In genomic region chr7:7968544-7969305, GRCh38 we compare ENCODE assay signal across 1 cellular context.
TF ChIP-seq lines count a peak whose summit lies in the region.

Gene GLCCI1 (plus strand): TSS chr7:7968796. CDS start chr7:7969351, 555 bp downstream.

TF ChIP-seq in HepG2, 621 proteins besides CTCF, POLR2A, EP300 and RAD21 (continued from another document and continues in another):
- TF ChIP-seq ZNF318 (CRISPR knock-in tag; IDR thresholded peaks at IDR 0.05) (no peak), SALL2 (CRISPR knock-in tag; IDR thresholded peaks at IDR 0.05) (no peak; the same call in 1 of the 2 replicates), MIER3 (CRISPR knock-in tag; IDR thresholded peaks at IDR 0.05; ENCODE audit: borderline replicate concordance) (no peak), TBX3 (IDR thresholded peaks at IDR 0.05; ENCODE audit: borderline replicate concordance) (no peak), ATF1 (CRISPR knock-in tag; IDR thresholded peaks at IDR 0.05) (no peak), SAP130 (CRISPR knock-in tag; IDR thresholded peaks at IDR 0.05; ENCODE audit: low read depth) (peak; percentile 75), ZNF343 (CRISPR knock-in tag; IDR thresholded peaks at IDR 0.05) (0 out of 2 replicates have a peak, but pooled peaks have one; percentile 62), ZNF546 (CRISPR knock-in tag; conservative IDR thresholded peaks at IDR 0.05) (no peak), HCFC1 (IDR thresholded peaks at IDR 0.05; ENCODE audit: low read depth, low read length) (no peak), ATAD3A (CRISPR knock-in tag; IDR thresholded peaks at IDR 0.05) (no peak), ZNF33A (CRISPR knock-in tag; IDR thresholded peaks at IDR 0.05; ENCODE audit: borderline replicate concordance) (no peak), NR2F2 (IDR thresholded peaks at IDR 0.05; ENCODE audit: borderline replicate concordance, low read depth) (no peak), ZNF839 (CRISPR knock-in tag; IDR thresholded peaks at IDR 0.05; ENCODE audit: borderline replicate concordance) (no peak), SRSF9 (IDR thresholded peaks at IDR 0.05; ENCODE audit: borderline replicate concordance, insufficient read depth, low read depth, low read length, poor library complexity, severe bottlenecking) (no peak), ZSCAN22 (CRISPR knock-in tag; IDR thresholded peaks at IDR 0.05) (no peak), IKZF1 (IDR thresholded peaks at IDR 0.05) (no peak), POGZ (CRISPR knock-in tag; IDR thresholded peaks at IDR 0.05) (peak; percentile 87), ETS1 (CRISPR knock-in tag; IDR thresholded peaks at IDR 0.05) (no peak), SRSF4 (IDR thresholded peaks at IDR 0.05; ENCODE audit: low read depth, low read length, poor library complexity, severe bottlenecking) (no peak), SOX13 (IDR thresholded peaks at IDR 0.05) (no peak), SOX13 (CRISPR knock-in tag; conservative IDR thresholded peaks at IDR 0.05 in 1 of 2, IDR thresholded peaks at IDR 0.05 in 1 of 2) (peak in 1 of 2 experiments; percentile 25; a peak in 1 of 4 replicates), ZNF605 (CRISPR knock-in tag; IDR thresholded peaks at IDR 0.05) (peak; percentile 59; the same call in 1 of the 2 replicates), POLR2AphosphoS5 (IDR thresholded peaks at IDR 0.05; ENCODE audit: low read depth, low read length) (peak; percentile 41; the same call in 1 of the 2 replicates), ZNF441 (CRISPR knock-in tag; IDR thresholded peaks at IDR 0.05; ENCODE audit: borderline replicate concordance) (no peak), ZNF580 (CRISPR knock-in tag; IDR thresholded peaks at IDR 0.05; ENCODE audit: borderline replicate concordance, low read depth) (no peak), ZKSCAN8 (CRISPR knock-in tag; IDR thresholded peaks at IDR 0.05; ENCODE audit: borderline replicate concordance) (no peak)
- TF ChIP-seq, protein P1, sequence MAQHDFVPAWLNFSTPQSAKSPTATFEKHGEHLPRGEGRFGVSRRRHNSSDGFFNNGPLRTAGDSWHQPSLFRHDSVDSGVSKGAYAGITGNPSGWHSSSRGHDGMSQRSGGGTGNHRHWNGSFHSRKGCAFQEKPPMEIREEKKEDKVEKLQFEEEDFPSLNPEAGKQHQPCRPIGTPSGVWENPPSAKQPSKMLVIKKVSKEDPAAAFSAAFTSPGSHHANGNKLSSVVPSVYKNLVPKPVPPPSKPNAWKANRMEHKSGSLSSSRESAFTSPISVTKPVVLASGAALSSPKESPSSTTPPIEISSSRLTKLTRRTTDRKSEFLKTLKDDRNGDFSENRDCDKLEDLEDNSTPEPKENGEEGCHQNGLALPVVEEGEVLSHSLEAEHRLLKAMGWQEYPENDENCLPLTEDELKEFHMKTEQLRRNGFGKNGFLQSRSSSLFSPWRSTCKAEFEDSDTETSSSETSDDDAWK (CRISPR knock-in tag; IDR thresholded peaks at IDR 0.05), result no peak
- TF ChIP-seq, protein P2, sequence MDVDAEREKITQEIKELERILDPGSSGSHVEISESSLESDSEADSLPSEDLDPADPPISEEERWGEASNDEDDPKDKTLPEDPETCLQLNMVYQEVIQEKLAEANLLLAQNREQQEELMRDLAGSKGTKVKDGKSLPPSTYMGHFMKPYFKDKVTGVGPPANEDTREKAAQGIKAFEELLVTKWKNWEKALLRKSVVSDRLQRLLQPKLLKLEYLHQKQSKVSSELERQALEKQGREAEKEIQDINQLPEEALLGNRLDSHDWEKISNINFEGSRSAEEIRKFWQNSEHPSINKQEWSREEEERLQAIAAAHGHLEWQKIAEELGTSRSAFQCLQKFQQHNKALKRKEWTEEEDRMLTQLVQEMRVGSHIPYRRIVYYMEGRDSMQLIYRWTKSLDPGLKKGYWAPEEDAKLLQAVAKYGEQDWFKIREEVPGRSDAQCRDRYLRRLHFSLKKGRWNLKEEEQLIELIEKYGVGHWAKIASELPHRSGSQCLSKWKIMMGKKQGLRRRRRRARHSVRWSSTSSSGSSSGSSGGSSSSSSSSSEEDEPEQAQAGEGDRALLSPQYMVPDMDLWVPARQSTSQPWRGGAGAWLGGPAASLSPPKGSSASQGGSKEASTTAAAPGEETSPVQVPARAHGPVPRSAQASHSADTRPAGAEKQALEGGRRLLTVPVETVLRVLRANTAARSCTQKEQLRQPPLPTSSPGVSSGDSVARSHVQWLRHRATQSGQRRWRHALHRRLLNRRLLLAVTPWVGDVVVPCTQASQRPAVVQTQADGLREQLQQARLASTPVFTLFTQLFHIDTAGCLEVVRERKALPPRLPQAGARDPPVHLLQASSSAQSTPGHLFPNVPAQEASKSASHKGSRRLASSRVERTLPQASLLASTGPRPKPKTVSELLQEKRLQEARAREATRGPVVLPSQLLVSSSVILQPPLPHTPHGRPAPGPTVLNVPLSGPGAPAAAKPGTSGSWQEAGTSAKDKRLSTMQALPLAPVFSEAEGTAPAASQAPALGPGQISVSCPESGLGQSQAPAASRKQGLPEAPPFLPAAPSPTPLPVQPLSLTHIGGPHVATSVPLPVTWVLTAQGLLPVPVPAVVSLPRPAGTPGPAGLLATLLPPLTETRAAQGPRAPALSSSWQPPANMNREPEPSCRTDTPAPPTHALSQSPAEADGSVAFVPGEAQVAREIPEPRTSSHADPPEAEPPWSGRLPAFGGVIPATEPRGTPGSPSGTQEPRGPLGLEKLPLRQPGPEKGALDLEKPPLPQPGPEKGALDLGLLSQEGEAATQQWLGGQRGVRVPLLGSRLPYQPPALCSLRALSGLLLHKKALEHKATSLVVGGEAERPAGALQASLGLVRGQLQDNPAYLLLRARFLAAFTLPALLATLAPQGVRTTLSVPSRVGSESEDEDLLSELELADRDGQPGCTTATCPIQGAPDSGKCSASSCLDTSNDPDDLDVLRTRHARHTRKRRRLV (CRISPR knock-in tag; IDR thresholded peaks at IDR 0.05), result no peak
- TF ChIP-seq, protein P3, sequence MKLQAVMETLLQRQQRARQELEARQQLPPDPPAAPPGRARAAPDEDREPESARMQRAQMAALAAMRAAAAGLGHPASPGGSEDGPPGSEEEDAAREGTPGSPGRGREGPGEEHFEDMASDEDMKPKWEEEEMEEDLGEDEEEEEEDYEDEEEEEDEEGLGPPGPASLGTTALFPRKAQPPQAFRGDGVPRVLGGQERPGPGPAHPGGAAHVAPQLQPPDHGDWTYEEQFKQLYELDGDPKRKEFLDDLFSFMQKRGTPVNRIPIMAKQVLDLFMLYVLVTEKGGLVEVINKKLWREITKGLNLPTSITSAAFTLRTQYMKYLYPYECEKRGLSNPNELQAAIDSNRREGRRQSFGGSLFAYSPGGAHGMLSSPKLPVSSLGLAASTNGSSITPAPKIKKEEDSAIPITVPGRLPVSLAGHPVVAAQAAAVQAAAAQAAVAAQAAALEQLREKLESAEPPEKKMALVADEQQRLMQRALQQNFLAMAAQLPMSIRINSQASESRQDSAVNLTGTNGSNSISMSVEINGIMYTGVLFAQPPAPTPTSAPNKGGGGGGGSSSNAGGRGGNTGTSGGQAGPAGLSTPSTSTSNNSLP (IDR thresholded peaks at IDR 0.05; ENCODE audit: low read depth, low read length), result no peak
- TF ChIP-seq, protein P4, sequence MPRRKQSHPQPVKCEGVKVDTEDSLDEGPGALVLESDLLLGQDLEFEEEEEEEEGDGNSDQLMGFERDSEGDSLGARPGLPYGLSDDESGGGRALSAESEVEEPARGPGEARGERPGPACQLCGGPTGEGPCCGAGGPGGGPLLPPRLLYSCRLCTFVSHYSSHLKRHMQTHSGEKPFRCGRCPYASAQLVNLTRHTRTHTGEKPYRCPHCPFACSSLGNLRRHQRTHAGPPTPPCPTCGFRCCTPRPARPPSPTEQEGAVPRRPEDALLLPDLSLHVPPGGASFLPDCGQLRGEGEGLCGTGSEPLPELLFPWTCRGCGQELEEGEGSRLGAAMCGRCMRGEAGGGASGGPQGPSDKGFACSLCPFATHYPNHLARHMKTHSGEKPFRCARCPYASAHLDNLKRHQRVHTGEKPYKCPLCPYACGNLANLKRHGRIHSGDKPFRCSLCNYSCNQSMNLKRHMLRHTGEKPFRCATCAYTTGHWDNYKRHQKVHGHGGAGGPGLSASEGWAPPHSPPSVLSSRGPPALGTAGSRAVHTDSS (CRISPR knock-in tag; conservative IDR thresholded peaks at IDR 0.05), result no peak
- TF ChIP-seq, protein P5, sequence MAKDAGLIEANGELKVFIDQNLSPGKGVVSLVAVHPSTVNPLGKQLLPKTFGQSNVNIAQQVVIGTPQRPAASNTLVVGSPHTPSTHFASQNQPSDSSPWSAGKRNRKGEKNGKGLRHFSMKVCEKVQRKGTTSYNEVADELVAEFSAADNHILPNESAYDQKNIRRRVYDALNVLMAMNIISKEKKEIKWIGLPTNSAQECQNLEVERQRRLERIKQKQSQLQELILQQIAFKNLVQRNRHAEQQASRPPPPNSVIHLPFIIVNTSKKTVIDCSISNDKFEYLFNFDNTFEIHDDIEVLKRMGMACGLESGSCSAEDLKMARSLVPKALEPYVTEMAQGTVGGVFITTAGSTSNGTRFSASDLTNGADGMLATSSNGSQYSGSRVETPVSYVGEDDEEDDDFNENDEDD (CRISPR knock-in tag; IDR thresholded peaks at IDR 0.05; ENCODE audit: borderline replicate concordance), result no peak
- TF ChIP-seq, protein P6, sequence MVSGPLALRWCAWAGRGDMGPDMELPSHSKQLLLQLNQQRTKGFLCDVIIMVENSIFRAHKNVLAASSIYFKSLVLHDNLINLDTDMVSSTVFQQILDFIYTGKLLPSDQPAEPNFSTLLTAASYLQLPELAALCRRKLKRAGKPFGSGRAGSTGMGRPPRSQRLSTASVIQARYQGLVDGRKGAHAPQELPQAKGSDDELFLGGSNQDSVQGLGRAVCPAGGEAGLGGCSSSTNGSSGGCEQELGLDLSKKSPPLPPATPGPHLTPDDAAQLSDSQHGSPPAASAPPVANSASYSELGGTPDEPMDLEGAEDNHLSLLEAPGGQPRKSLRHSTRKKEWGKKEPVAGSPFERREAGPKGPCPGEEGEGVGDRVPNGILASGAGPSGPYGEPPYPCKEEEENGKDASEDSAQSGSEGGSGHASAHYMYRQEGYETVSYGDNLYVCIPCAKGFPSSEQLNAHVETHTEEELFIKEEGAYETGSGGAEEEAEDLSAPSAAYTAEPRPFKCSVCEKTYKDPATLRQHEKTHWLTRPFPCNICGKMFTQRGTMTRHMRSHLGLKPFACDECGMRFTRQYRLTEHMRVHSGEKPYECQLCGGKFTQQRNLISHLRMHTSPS (CRISPR knock-in tag; IDR thresholded peaks at IDR 0.05; ENCODE audit: low read depth), result no peak
- TF ChIP-seq, protein P7, sequence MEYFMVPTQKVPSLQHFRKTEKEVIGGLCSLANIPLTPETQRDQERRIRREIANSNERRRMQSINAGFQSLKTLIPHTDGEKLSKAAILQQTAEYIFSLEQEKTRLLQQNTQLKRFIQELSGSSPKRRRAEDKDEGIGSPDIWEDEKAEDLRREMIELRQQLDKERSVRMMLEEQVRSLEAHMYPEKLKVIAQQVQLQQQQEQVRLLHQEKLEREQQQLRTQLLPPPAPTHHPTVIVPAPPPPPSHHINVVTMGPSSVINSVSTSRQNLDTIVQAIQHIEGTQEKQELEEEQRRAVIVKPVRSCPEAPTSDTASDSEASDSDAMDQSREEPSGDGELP (IDR thresholded peaks at IDR 0.05; ENCODE audit: borderline replicate concordance, low read depth), result no peak
